Comparison of ENCODE assay signal across 19 cellular contexts in the genomic region with DNA sequence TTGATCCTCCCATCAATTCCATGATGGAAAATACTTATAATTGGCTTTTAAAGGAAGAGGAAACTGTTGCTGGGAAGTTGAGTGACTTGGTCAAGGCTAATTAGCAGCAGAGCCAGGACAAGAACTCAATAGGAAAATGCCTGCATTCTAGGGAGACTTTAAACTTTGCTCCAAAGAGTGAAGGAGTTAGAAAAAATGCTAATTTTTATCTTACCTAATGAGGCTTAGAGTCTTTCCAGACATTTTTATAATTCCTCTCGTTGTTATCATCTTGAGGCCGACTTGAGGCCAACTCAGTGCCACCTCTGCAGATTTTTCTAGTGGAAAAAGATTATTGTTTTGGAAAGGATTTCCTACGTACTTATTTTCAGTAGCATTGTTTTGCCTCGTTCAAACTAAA.
A peak's percentile ranks its signal among the peaks of the same experiment; 100 is the strongest.
DNase-seq lines count a peak whose midpoint lies in the region; ATAC-seq, FAIRE-seq and TF ChIP-seq lines count a peak whose summit lies in the region.
"Had no signal": no experiment of that assay in that cellular context is flagged by ENCODE, and none has a peak within 500 bp of the region (broad histone marks: within the 10 kb centered on the region; RNA-seq: fewer than 3 reads in every experiment).

No MANE protein-coding gene starts in this region.

- H3K4me1 ChIP-seq in osteoblast (ENCODE audit: insufficient read depth, low read length) = peaks cover 7% of the 10 kb centered on the region

- ATAC-seq in SK-N-SH treated with all-trans-retinoic acid at 6 μM for 48 hours (no peak), HG03457 (IDR thresholded peaks at IDR 0.05; ENCODE audit: unreplicated experiment) (no peak)
- ATAC-seq: GM23338, HCT116 had no signal

- DNase-seq in NCI-H82 treated with DMSO at 0.1 percent for 48 hours (lab: John Stamatoyannopoulos, UW; ENCODE audit: unreplicated experiment) (peak; percentile 4), osteoblast (ENCODE audit: insufficient read length, low spot score, missing footprints) (no peak), DMS 273 (lab: John Stamatoyannopoulos, UW; ENCODE audit: unreplicated experiment) (no peak)
- no peak for DNase-seq in stimulated activated CD4-positive, alpha-beta T cell treated with anti-CD3 and anti-CD28 coated beads, Interleukin-2, amount 100 ng/mL, for 48 hours
- DNase-seq: C1 segment of cervical spinal cord; Calu3; CD4-positive, alpha-beta memory T cell; COR-L47; DMS153; DND-41; H9 had no signal

- no peak overlapping the region for H3K27ac ChIP-seq in osteoblast (ENCODE audit: low read depth, low read length)

- peaks cover 3% of the 10 kb centered on the region for H3K27me3 ChIP-seq in osteoblast (ENCODE audit: insufficient read depth, low read length)

- no peaks in the 10 kb centered on the region for H3K36me3 ChIP-seq in osteoblast (ENCODE audit: insufficient read depth, low read length)

- peak; percentile 8 for FAIRE-seq in endometrium (lab: Jason Lieb, UNC)
- FAIRE-seq: G401.6, GM12892, GM19239 had no signal

- peak overlapping the region; percentile 17 for H3K4me2 ChIP-seq in osteoblast (ENCODE audit: insufficient read depth, low read length)
- H3K4me2 ChIP-seq: GM23338 had no signal

- H3K79me2 ChIP-seq in osteoblast (ENCODE audit: insufficient read depth, low read length) = no peaks in the 10 kb centered on the region

- no peak for TF ChIP-seq CTCF in osteoblast (IDR thresholded peaks at IDR 0.05; ENCODE audit: extremely low read depth, low read depth, low read length)

- H3K9me3 ChIP-seq in osteoblast (ENCODE audit: low read depth, low read length) = no peaks in the 10 kb centered on the region

- no peak overlapping the region for H3K4me3 ChIP-seq in osteoblast (ENCODE audit: insufficient read depth, low read length)
- H3K4me3 ChIP-seq: GM23338 had no signal

- H2AFZ ChIP-seq in osteoblast (ENCODE audit: low read length) = peak overlapping the region; percentile 50
- H2AFZ ChIP-seq: GM23338 had no signal

- H4K20me1 ChIP-seq in osteoblast (ENCODE audit: insufficient read depth, low read length) = no peaks in the 10 kb centered on the region

TF ChIP-seq in SK-N-SH treated with all-trans-retinoic acid at 6 μM for 48 hours, 23 proteins besides CTCF, POLR2A, EP300 and RAD21:
- TF ChIP-seq PPARA (CRISPR knock-in tag; IDR thresholded peaks at IDR 0.05; ENCODE audit: borderline replicate concordance) (no peak), CSDC2 (CRISPR knock-in tag; IDR thresholded peaks at IDR 0.05) (no peak), ZFP3 (CRISPR knock-in tag; IDR thresholded peaks at IDR 0.05) (no peak), TCF4 (CRISPR knock-in tag; IDR thresholded peaks at IDR 0.05; ENCODE audit: borderline replicate concordance) (no peak), ARNTL (CRISPR knock-in tag; IDR thresholded peaks at IDR 0.05; ENCODE audit: borderline replicate concordance, low read depth) (no peak), ESRRG (CRISPR knock-in tag; IDR thresholded peaks at IDR 0.05) (no peak), SNAI2 (CRISPR knock-in tag; IDR thresholded peaks at IDR 0.05) (no peak), GLIS3 (CRISPR knock-in tag; IDR thresholded peaks at IDR 0.05) (no peak), ZNF8 (CRISPR knock-in tag; IDR thresholded peaks at IDR 0.05) (no peak), RARB (CRISPR knock-in tag; IDR thresholded peaks at IDR 0.05) (no peak), ZNF70 (CRISPR knock-in tag; IDR thresholded peaks at IDR 0.05) (no peak)
- TF ChIP-seq, protein P1, sequence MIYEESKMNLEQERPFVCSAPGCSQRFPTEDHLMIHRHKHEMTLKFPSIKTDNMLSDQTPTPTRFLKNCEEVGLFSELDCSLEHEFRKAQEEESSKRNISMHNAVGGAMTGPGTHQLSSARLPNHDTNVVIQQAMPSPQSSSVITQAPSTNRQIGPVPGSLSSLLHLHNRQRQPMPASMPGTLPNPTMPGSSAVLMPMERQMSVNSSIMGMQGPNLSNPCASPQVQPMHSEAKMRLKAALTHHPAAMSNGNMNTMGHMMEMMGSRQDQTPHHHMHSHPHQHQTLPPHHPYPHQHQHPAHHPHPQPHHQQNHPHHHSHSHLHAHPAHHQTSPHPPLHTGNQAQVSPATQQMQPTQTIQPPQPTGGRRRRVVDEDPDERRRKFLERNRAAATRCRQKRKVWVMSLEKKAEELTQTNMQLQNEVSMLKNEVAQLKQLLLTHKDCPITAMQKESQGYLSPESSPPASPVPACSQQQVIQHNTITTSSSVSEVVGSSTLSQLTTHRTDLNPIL (CRISPR knock-in tag; IDR thresholded peaks at IDR 0.05; ENCODE audit: low read depth) = no peak
